3 cellular contexts compared by ENCODE assay signal in the genomic region with DNA sequence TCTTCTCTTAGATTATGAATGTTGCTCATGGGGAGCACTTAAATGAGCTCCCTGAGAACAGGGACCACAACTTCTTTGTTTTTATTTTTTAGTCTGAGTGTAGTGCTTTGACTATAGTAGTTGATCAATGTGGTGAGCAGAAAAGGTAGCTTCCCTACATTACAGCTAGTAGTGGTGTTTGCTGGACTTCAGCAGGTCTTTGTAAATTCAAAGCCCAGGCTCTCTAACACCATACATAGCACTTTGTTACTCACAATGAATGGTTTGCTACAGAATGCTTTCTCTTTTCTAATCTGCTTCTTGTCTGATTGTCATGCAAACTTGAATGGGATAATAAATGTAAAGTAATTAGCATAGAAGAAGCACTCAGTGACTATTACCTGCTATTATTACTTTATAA. TPM values are rescaled to one million over a fixed set of nuclear protein-coding genes. Genes with fewer than 3 reads are reported as not detected.
"Had no signal": no experiment of that assay in that cellular context is flagged by ENCODE, and none has a peak within 500 bp of the region (broad histone marks: within the 10 kb centered on the region; RNA-seq: fewer than 3 reads in every experiment).

No MANE protein-coding gene starts in this region.

RNA-seq across cellular contexts. Expression of gene PGM5, which starts 55.4 kb away (rescaled TPM):
- total RNA-seq: OCI-LY7, PC-9 had no signal
- polyA plus RNA-seq: SK-N-SH had no signal
